In the genomic region with DNA sequence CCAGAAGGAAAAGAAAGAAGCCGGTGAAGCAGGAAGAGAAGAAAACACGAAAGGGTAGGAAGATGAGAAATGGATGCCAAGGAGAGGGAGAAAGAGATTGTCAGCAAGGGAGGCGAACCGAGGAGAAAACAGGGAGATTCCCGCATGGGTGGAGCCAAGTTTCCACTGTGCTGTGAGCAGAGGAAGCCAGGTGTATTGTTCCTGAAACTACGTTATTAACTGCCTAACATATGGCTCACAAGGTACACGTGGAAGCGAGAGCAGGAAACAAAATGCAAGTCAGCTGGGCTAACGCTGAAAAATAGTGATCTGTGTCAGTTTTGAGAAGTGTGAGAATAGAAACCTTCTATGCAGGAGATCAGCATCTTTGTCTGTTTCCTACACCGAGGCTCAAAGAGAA, we compare ENCODE assay signal across 15 cellular contexts. TPM values are rescaled to one million over a fixed set of nuclear protein-coding genes. Genes with fewer than 3 reads are reported as not detected.
DNase-seq lines count a peak whose midpoint lies in the region; ATAC-seq and TF ChIP-seq lines count a peak whose summit lies in the region.
"Had no signal": no experiment of that assay in that cellular context is flagged by ENCODE, and none has a peak within 500 bp of the region (broad histone marks: within the 10 kb centered on the region; RNA-seq: fewer than 3 reads in every experiment).

No MANE protein-coding gene starts in this region.

- H3K27me3 Mint-ChIP-seq in type B pancreatic cell: no peaks in the 10 kb centered on the region
- H3K27me3 Mint-ChIP-seq in activated CD8-positive, alpha-beta memory T cell treated with anti-CD3 and anti-CD28 coated beads, Interleukin-2, amount 10 ng/mL, durations not matched to agents 7 days and 5 days: peaks cover 10% of the 10 kb centered on the region
- H3K27me3 Mint-ChIP-seq: central memory CD8-positive, alpha-beta T cell had no signal

- ATAC-seq in GM18498 (IDR thresholded peaks at IDR 0.05; ENCODE audit: unreplicated experiment) (peak; percentile 48), GM21390 (IDR thresholded peaks at IDR 0.05; ENCODE audit: unreplicated experiment) (peak; percentile 82), HG03520 (IDR thresholded peaks at IDR 0.05; ENCODE audit: unreplicated experiment) (peak; percentile 56), SK-N-SH treated with all-trans-retinoic acid at 6 μM for 48 hours (no peak)
- ATAC-seq in activated CD8-positive, alpha-beta memory T cell treated with anti-CD3 and anti-CD28 coated beads, Interleukin-2, amount 10 ng/mL, durations not matched to agents 7 days and 5 days: no peak
- ATAC-seq: activated T-cell treated with anti-CD3 and anti-CD28 coated beads, Interleukin-2, amount 50 U/mL, for 4 hours had no signal

- no peaks in the 10 kb centered on the region for H3K4me1 Mint-ChIP-seq in type B pancreatic cell (ENCODE audit: unreplicated experiment)
- peaks cover 5% of the 10 kb centered on the region for H3K4me1 Mint-ChIP-seq in activated CD8-positive, alpha-beta memory T cell treated with anti-CD3 and anti-CD28 coated beads, Interleukin-2, amount 10 ng/mL, durations not matched to agents 7 days and 5 days
- H3K4me1 Mint-ChIP-seq: central memory CD8-positive, alpha-beta T cell had no signal

- no peak overlapping the region for H3K4me3 Mint-ChIP-seq in type B pancreatic cell
- no peak overlapping the region for H3K4me3 Mint-ChIP-seq in activated CD8-positive, alpha-beta memory T cell treated with anti-CD3 and anti-CD28 coated beads, Interleukin-2, amount 10 ng/mL, durations not matched to agents 7 days and 5 days
- H3K4me3 Mint-ChIP-seq: activated T-cell treated with anti-CD3 and anti-CD28 coated beads, Interleukin-2, amount 50 U/mL, for 4 hours; central memory CD8-positive, alpha-beta T cell had no signal

- H3K27ac Mint-ChIP-seq in type B pancreatic cell: no peak overlapping the region
- H3K27ac Mint-ChIP-seq in activated CD8-positive, alpha-beta memory T cell treated with anti-CD3 and anti-CD28 coated beads, Interleukin-2, amount 10 ng/mL, durations not matched to agents 7 days and 5 days: no peak overlapping the region

- peak; percentile 64 for DNase-seq in kidney tubule cell (ENCODE audit: low spot score)
- no peak for DNase-seq in type B pancreatic cell (ENCODE audit: extremely low spot score, unreplicated experiment)
- no peak for DNase-seq in NCI-H1105 (lab: John Stamatoyannopoulos, UW)
- no peak for DNase-seq in activated CD8-positive, alpha-beta memory T cell treated with anti-CD3 and anti-CD28 coated beads, Interleukin-2, amount 10 ng/mL, durations not matched to agents 7 days and 5 days
- DNase-seq: activated T-cell treated with anti-CD3 and anti-CD28 coated beads, Interleukin-2, amount 50 U/mL, for 4 hours; Calu3; heart left ventricle; NCI-H524 treated with DMSO at 0.1 percent for 48 hours; stimulated activated CD4-positive, alpha-beta T cell treated with anti-CD3 and anti-CD28 coated beads, Interleukin-4, amount 100 ng/mL, for 4 hours; upper lobe of left lung had no signal

- peaks cover 5% of the 10 kb centered on the region for H3K36me3 Mint-ChIP-seq in type B pancreatic cell
- peaks cover 6% of the 10 kb centered on the region for H3K36me3 Mint-ChIP-seq in activated CD8-positive, alpha-beta memory T cell treated with anti-CD3 and anti-CD28 coated beads, Interleukin-2, amount 10 ng/mL, durations not matched to agents 7 days and 5 days

- TF ChIP-seq CTCF in type B pancreatic cell (conservative IDR thresholded peaks at IDR 0.05): no peak

- H3K9me3 Mint-ChIP-seq in type B pancreatic cell: peaks cover 7% of the 10 kb centered on the region
- H3K9me3 Mint-ChIP-seq in activated CD8-positive, alpha-beta memory T cell treated with anti-CD3 and anti-CD28 coated beads, Interleukin-2, amount 10 ng/mL, durations not matched to agents 7 days and 5 days (ENCODE audit: low read depth): peaks cover 10% of the 10 kb centered on the region
- H3K9me3 Mint-ChIP-seq: central memory CD8-positive, alpha-beta T cell had no signal

- CTCF ChIA-PET in activated CD8-positive, alpha-beta memory T cell treated with anti-CD3 and anti-CD28 coated beads, Interleukin-2, amount 10 ng/mL, durations not matched to agents 7 days and 5 days (lab: Charles Lee): no interaction called here

TF ChIP-seq in SK-N-SH treated with all-trans-retinoic acid at 6 μM for 48 hours, 23 proteins besides CTCF, POLR2A, EP300 and RAD21 (continues in another document):
- TF ChIP-seq CREB5 (CRISPR knock-in tag; IDR thresholded peaks at IDR 0.05; ENCODE audit: low read depth) (no peak), CSRNP3 (CRISPR knock-in tag; IDR thresholded peaks at IDR 0.05) (no peak), ZFP3 (CRISPR knock-in tag; IDR thresholded peaks at IDR 0.05) (no peak), RARB (CRISPR knock-in tag; IDR thresholded peaks at IDR 0.05) (no peak), ESRRG (CRISPR knock-in tag; IDR thresholded peaks at IDR 0.05) (no peak), PPARA (CRISPR knock-in tag; IDR thresholded peaks at IDR 0.05; ENCODE audit: borderline replicate concordance) (no peak), ZNF70 (CRISPR knock-in tag; IDR thresholded peaks at IDR 0.05) (no peak), TCF4 (CRISPR knock-in tag; IDR thresholded peaks at IDR 0.05; ENCODE audit: borderline replicate concordance) (no peak), BACH2 (CRISPR knock-in tag; IDR thresholded peaks at IDR 0.05; ENCODE audit: borderline replicate concordance) (no peak), GLIS3 (CRISPR knock-in tag; IDR thresholded peaks at IDR 0.05) (no peak), SNAI2 (CRISPR knock-in tag; IDR thresholded peaks at IDR 0.05) (no peak), ISL1 (CRISPR knock-in tag; IDR thresholded peaks at IDR 0.05) (no peak), ZNF8 (CRISPR knock-in tag; IDR thresholded peaks at IDR 0.05) (no peak), OSR1 (CRISPR knock-in tag; IDR thresholded peaks at IDR 0.05) (no peak), ZC3H10 (CRISPR knock-in tag; IDR thresholded peaks at IDR 0.05) (no peak), ARNTL (CRISPR knock-in tag; IDR thresholded peaks at IDR 0.05; ENCODE audit: borderline replicate concordance, low read depth) (no peak)
- TF ChIP-seq, protein P1, sequence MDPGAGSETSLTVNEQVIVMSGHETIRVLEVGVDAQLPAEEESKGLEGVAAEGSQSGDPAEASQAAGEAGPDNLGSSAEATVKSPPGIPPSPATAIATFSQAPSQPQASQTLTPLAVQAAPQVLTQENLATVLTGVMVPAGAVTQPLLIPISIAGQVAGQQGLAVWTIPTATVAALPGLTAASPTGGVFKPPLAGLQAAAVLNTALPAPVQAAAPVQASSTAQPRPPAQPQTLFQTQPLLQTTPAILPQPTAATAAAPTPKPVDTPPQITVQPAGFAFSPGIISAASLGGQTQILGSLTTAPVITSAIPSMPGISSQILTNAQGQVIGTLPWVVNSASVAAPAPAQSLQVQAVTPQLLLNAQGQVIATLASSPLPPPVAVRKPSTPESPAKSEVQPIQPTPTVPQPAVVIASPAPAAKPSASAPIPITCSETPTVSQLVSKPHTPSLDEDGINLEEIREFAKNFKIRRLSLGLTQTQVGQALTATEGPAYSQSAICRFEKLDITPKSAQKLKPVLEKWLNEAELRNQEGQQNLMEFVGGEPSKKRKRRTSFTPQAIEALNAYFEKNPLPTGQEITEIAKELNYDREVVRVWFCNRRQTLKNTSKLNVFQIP (CRISPR knock-in tag; IDR thresholded peaks at IDR 0.05; ENCODE audit: borderline replicate concordance, low read depth): no peak

RNA-seq across cellular contexts. Expression of gene HIPK2, which starts 20.4 kb away (rescaled TPM):
- 84.7 and 89.1 TPM in 2 replicates for total RNA-seq in type B pancreatic cell (ENCODE audit: low replicate concordance)
- total RNA-seq in activated CD8-positive, alpha-beta memory T cell treated with anti-CD3 and anti-CD28 coated beads, Interleukin-2, amount 10 ng/mL, durations not matched to agents 7 days and 5 days: 10 to 100 TPM; 20.2 to 21.4 TPM

RNA-seq across cellular contexts. Expression of gene TBXAS1, which starts 30.8 kb away (rescaled TPM):
- 4.2 and 5.8 TPM in 2 replicates for total RNA-seq in type B pancreatic cell (ENCODE audit: low replicate concordance)
- 1 to 10 TPM; 1.7 to 3.9 TPM for total RNA-seq in activated CD8-positive, alpha-beta memory T cell treated with anti-CD3 and anti-CD28 coated beads, Interleukin-2, amount 10 ng/mL, durations not matched to agents 7 days and 5 days

Comparison
In these comparisons a context has a peak if more than half of its experiments do, and no peak if none do; other contexts are left out.
1. ATAC-seq: peak in GM18498 (single experiment), GM21390 (single experiment) and HG03520 (single experiment); none in SK-N-SH treated with all-trans-retinoic acid at 6 μM for 48 hours (single experiment) and activated CD8-positive, alpha-beta memory T cell treated with anti-CD3 and anti-CD28 coated beads, Interleukin-2, amount 10 ng/mL, durations not matched to agents 7 days and 5 days (single experiment).